In genomic region chr11:93522448-93522847, GRCh38 we compare ENCODE assay signal across 1 cellular context.
TF ChIP-seq lines count a peak whose summit lies in the region.

No MANE protein-coding gene starts in this region.

TF ChIP-seq in H1, 55 proteins besides CTCF, POLR2A, EP300 and RAD21:
- TF ChIP-seq CREB1 (IDR thresholded peaks at IDR 0.05) (no peak), RNF2 (IDR thresholded peaks at IDR 0.05; ENCODE audit: borderline replicate concordance, low read depth, low read length, missing control alignments, poor library complexity, severe bottlenecking) (no peak), JUND (IDR thresholded peaks at IDR 0.05; ENCODE audit: low read length) (no peak), EZH2 (IDR thresholded peaks at IDR 0.05; ENCODE audit: low read depth, low read length, severe bottlenecking) (no peak), E2F6 (IDR thresholded peaks at IDR 0.05) (no peak), NANOG (IDR thresholded peaks at IDR 0.05; ENCODE audit: insufficient read depth, low read depth, low read length, poor library complexity, severe bottlenecking) (no peak), RXRA (IDR thresholded peaks at IDR 0.05; ENCODE audit: insufficient read depth, low read depth, low read length) (no peak), HDAC6 (IDR thresholded peaks at IDR 0.05; ENCODE audit: low read depth, low read length) (no peak)
- TF ChIP-seq, protein P1, sequence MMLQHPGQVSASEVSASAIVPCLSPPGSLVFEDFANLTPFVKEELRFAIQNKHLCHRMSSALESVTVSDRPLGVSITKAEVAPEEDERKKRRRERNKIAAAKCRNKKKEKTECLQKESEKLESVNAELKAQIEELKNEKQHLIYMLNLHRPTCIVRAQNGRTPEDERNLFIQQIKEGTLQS (IDR thresholded peaks at IDR 0.05; ENCODE audit: insufficient read depth, low read depth, low read length), result no peak
